Comparison of ENCODE assay signal across 8 cellular contexts in the genomic region with DNA sequence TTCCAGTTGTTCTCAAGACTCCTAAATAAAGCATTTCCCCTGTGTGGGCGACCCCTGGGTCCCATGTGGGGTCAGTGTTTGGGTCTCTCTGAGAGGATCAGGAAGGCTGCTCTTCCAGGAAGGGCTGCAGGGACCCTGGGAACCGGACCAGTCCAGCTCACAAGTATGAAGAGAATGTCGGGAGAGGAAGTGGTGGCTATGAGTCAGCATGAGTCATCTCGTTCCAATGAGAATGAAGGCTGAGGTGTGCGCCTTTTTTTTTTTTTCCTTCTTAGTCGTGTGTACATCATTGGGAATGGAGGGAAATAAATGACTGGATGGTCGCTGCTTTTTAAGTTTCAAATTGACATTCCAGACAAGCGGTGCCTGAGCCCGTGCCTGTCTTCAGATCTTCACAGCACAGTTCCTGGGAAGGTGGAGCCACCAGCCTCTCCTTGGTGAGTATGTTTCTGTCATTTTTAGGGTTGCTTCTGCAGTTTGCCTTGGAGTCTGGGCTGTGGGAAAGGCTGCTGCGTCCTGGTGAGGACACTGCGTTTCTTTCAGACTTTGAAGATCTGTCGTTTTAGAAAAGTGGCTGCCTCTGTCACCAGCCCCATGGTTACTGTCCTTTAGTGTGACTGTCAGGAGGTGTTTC.
DNase-seq lines count a peak whose midpoint lies in the region; ATAC-seq, FAIRE-seq and TF ChIP-seq lines count a peak whose summit lies in the region.
"Not testable (repeated sequence)": the region's sequence is repeated elsewhere in the genome, so short reads cannot be mapped to it uniquely, and the experiment has no call there.

No MANE protein-coding gene starts in this region.

- H3K4me3 ChIP-seq in AG04449 (ENCODE audit: low read depth, low read length): peak overlapping the region; percentile 57
- peak overlapping the region; percentile 56 for H3K4me3 ChIP-seq in choroid plexus epithelial cell (ENCODE audit: low read depth, low read length)
- peak overlapping the region; percentile 47 to 62 (median 52) for H3K4me3 ChIP-seq in keratinocyte (ENCODE audit: control insufficient read depth in 2 of 3, extremely low read depth in 1 of 3, insufficient read depth in 2 of 3, low read depth in 1 of 3, low read length in 3 of 3)

- peaks cover 15% of the 10 kb centered on the region for H3K4me1 ChIP-seq in keratinocyte (ENCODE audit: control insufficient read depth, extremely low read depth, insufficient read depth, low read length)

- not testable (repeated sequence) for TF ChIP-seq CTCF in AG04449 (IDR thresholded peaks at IDR 0.05; ENCODE audit: insufficient read depth, low read length, missing control alignments); choroid plexus epithelial cell (conservative IDR thresholded peaks at IDR 0.05; ENCODE audit: low read depth, low read length); keratinocyte (optimal IDR thresholded peaks at IDR 0.05 in 1 of 3, IDR thresholded peaks at IDR 0.05 in 1 of 3, conservative IDR thresholded peaks at IDR 0.05 in 1 of 3; ENCODE audit: extremely low read depth in 1 of 3, insufficient read depth in 2 of 3, low read length in 3 of 3)

- peaks cover 32% of the 10 kb centered on the region for H3K79me2 ChIP-seq in keratinocyte (ENCODE audit: control insufficient read depth, insufficient read depth, low read length)

- POLR2A ChIA-PET in AG04449 (lab: Yijun Ruan, JAX): not testable (repeated sequence)

- H4K20me1 ChIP-seq in keratinocyte (ENCODE audit: control insufficient read depth, extremely low read depth, insufficient read depth, low read length): not testable (repeated sequence)

- peak overlapping the region; percentile 43 for H3K27ac ChIP-seq in keratinocyte (ENCODE audit: control insufficient read depth, insufficient read depth, low read length)

- not testable (repeated sequence) for H3K9me3 ChIP-seq in keratinocyte (ENCODE audit: control insufficient read depth, low read depth, low read length)

- H3K9ac ChIP-seq in keratinocyte (ENCODE audit: control insufficient read depth, extremely low read depth, insufficient read depth, low read length): peak overlapping the region; percentile 60

- not testable (repeated sequence) for H2AFZ ChIP-seq in keratinocyte (ENCODE audit: control insufficient read depth, low read length)

- H3K27me3 ChIP-seq in keratinocyte (ENCODE audit: control insufficient read depth, extremely low read depth, insufficient read depth, low read length): not testable (repeated sequence)

- DNase-seq in AG04449 (ENCODE audit: low read depth, low spot score); choroid plexus epithelial cell (ENCODE audit: low read depth); keratinocyte (ENCODE audit: low read depth, low spot score); sciatic nerve (ENCODE audit: low spot score): not testable (repeated sequence)

- FAIRE-seq in keratinocyte (lab: Jason Lieb, UNC): peak; percentile 74

- not testable (repeated sequence) for H3K9me1 ChIP-seq in keratinocyte (ENCODE audit: control insufficient read depth, extremely low read depth, insufficient read depth, low read length)

- CTCF ChIA-PET in AG04449 (lab: Yijun Ruan, JAX): not testable (repeated sequence)

- H3K4me2 ChIP-seq in keratinocyte (ENCODE audit: control insufficient read depth, extremely low read depth, insufficient read depth, low read depth, low read length): not testable (repeated sequence)

- H3K36me3 ChIP-seq in keratinocyte (ENCODE audit: control insufficient read depth in 2 of 2, extremely low read depth in 1 of 2, insufficient read depth in 2 of 2, low read length in 2 of 2): not testable (repeated sequence)

- ATAC-seq in GM18909 (IDR thresholded peaks at IDR 0.05; ENCODE audit: poor library complexity, unreplicated experiment): peak; percentile 62
- ATAC-seq in HG02588 (IDR thresholded peaks at IDR 0.05; ENCODE audit: unreplicated experiment): peak; percentile 47
- peak; percentile 41 for ATAC-seq in HG03571 (IDR thresholded peaks at IDR 0.05; ENCODE audit: unreplicated experiment)
- ATAC-seq in activated CD4-positive, CD25-positive, alpha-beta regulatory T cell treated with anti-CD3 and anti-CD28 coated beads, Interleukin-2, amount 50 U/mL, for 24 hours: peak; percentile 9 to 10
- peak; percentile 92 for ATAC-seq in sciatic nerve

- dilution Hi-C loops in keratinocyte (cut with MboI; ENCODE audit: extremely low pct_ligation_motif_present, low sequenced_read_pairs): not testable (repeated sequence)

- intact Hi-C loops in sciatic nerve (cut with DNase I): not testable (repeated sequence)

Comparison
In these comparisons a context has a peak if more than half of its experiments do, and no peak if none do; other contexts are left out.
1. ATAC-seq: peak in every context shown above with its lines; median percentile 92 in sciatic nerve; 62 in GM18909; 47 in HG02588; 41 in HG03571; 10 in activated CD4-positive, CD25-positive, alpha-beta regulatory T cell treated with anti-CD3 and anti-CD28 coated beads, Interleukin-2, amount 50 U/mL, for 24 hours.